Comparison of ENCODE assay signal across 9 cellular contexts in genomic region chr17:44350733-44351226, GRCh38. TPM values are rescaled to one million over a fixed set of nuclear protein-coding genes. Genes with fewer than 3 reads are reported as not detected.
A peak's percentile ranks its signal among the peaks of the same experiment; 100 is the strongest.
DNase-seq lines count a peak whose midpoint lies in the region; ATAC-seq, FAIRE-seq and TF ChIP-seq lines count a peak whose summit lies in the region.
"Had no signal": no experiment of that assay in that cellular context is flagged by ENCODE, and none has a peak within 500 bp of the region (broad histone marks: within the 10 kb centered on the region; RNA-seq: fewer than 3 reads in every experiment).

No MANE protein-coding gene starts in this region.

- H3K79me2 ChIP-seq in HepG2 (ENCODE audit: insufficient read depth, low read length): no peaks in the 10 kb centered on the region

- H3K9me3 Mint-ChIP-seq in central memory CD8-positive, alpha-beta T cell: no peaks in the 10 kb centered on the region

- POLR2A ChIA-PET in HepG2 (lab: Yijun Ruan, JAX): no interaction called here

- TF ChIP-seq EP300 in HepG2 (IDR thresholded peaks at IDR 0.05; ENCODE audit: low read depth in 2 of 2, low read length in 2 of 2) (no peak), HepG2 (CRISPR knock-in tag; IDR thresholded peaks at IDR 0.05; ENCODE audit: borderline replicate concordance) (peak; percentile 41; the same call in 1 of the 2 replicates)

- intact Hi-C loops in HepG2 (cut with micrococcal nuclease; ENCODE audit: unreplicated experiment): loop anchor here (10.0 kb wide), 1 partner anchor 174 kb away; no protein-coding TSS in a partner anchor

- peak; percentile 83 for FAIRE-seq in HepG2 (lab: Jason Lieb, UNC)
- FAIRE-seq: A204.1 had no signal

- no peak overlapping the region for H3K4me3 Mint-ChIP-seq in central memory CD8-positive, alpha-beta T cell

- peak; percentile 85 for DNase-seq in DMS 273 (lab: John Stamatoyannopoulos, UW; ENCODE audit: unreplicated experiment)
- no peak for DNase-seq in DMS 273 treated with DMSO at 0.1 percent for 48 hours (lab: John Stamatoyannopoulos, UW)
- peak; percentile 77 for DNase-seq in NB4 (ENCODE audit: low read depth)
- DNase-seq in activated CD4-positive, alpha-beta T cell treated with anti-CD3 and anti-CD28 coated beads for 1 hour: peak; percentile 57
- peak; percentile 51 to 60 for DNase-seq in central memory CD8-positive, alpha-beta T cell (ENCODE audit: low spot score in 2 of 2)
- DNase-seq in HepG2 (ENCODE audit: low spot score): peak; percentile 57
- peak; percentile 61 for DNase-seq in stimulated activated CD8-positive, alpha-beta memory T cell treated with anti-CD3 and anti-CD28 coated beads, Interleukin-12 subunit alpha, Interleukin-12 subunit beta, amount 100 ng/mL, for 1 hour (ENCODE audit: low read depth)

- TF ChIP-seq CTCF in NB4 (IDR thresholded peaks at IDR 0.05; ENCODE audit: low read depth, low read length): peak; percentile 86
- peak; percentile 91 for TF ChIP-seq CTCF in HepG2 (CRISPR knock-in tag; IDR thresholded peaks at IDR 0.05)

- H3K27me3 Mint-ChIP-seq in central memory CD8-positive, alpha-beta T cell: no peaks in the 10 kb centered on the region

- WGBS in HepG2 (ENCODE audit: low lambda C conversion rate): 100% methylated on average over 3 of the region's 6 CpGs

- H3K27me3 ChIP-seq in HepG2 (ENCODE audit: control insufficient read depth in 1 of 2, insufficient read depth in 2 of 2, low read length in 2 of 2): peaks cover 8 to 10% of the 10 kb centered on the region in 2 experiments; a peak in 3 of 5 replicates

- H3K9ac ChIP-seq in HepG2 (ENCODE audit: insufficient read depth, low read depth, low read length): no peak overlapping the region

- no peak overlapping the region for H3K27ac ChIP-seq in HepG2 (ENCODE audit: extremely low read length, insufficient read depth, low read length)

- no peaks in the 10 kb centered on the region for H4K20me1 ChIP-seq in HepG2 (ENCODE audit: insufficient read depth, low read length)

- peaks cover 9% of the 10 kb centered on the region for H3K36me3 Mint-ChIP-seq in central memory CD8-positive, alpha-beta T cell (ENCODE audit: insufficient read depth)

- H3K4me3 ChIP-seq in NB4 (ENCODE audit: low read depth, low read length) (no peak overlapping the region), HepG2 (replicated peaks in 1 of 3; ENCODE audit: insufficient read depth in 1 of 3, low read depth in 2 of 3, low read length in 3 of 3) (no peak overlapping the region)

- BruUV-seq in HepG2 (replicated peaks; lab: Mats Ljungman, UMichigan): no TSS peak

- TF ChIP-seq RAD21 in HepG2 (CRISPR knock-in tag; IDR thresholded peaks at IDR 0.05): peak; percentile 91

- no peak overlapping the region for H3K4me2 ChIP-seq in HepG2 (ENCODE audit: low read depth, low read length)

- H2AFZ ChIP-seq in HepG2 (ENCODE audit: low read length): no peak overlapping the region

- H3K36me3 ChIP-seq in HepG2 (replicated peaks in 1 of 2; ENCODE audit: control insufficient read depth in 1 of 2, insufficient read depth in 2 of 2, low read length in 2 of 2): peaks cover 9 to 30% of the 10 kb centered on the region in 2 experiments

- H3K4me1 Mint-ChIP-seq in central memory CD8-positive, alpha-beta T cell: peaks cover 18% of the 10 kb centered on the region

- no peak overlapping the region for H3K27ac Mint-ChIP-seq in central memory CD8-positive, alpha-beta T cell (ENCODE audit: low read depth)

- CTCF ChIA-PET in HepG2 (lab: Yijun Ruan, JAX; ENCODE audit: low intra/inter-chr PET ratio, low total read pairs): interaction anchor here (0.6 to 1.2 kb wide), 3 partner anchors 21 to 147 kb away, joined by 3 to 5 read pairs (median 4); no protein-coding TSS in a partner anchor

- in situ Hi-C loops in HepG2 (cut with HindIII; ENCODE audit: extremely low pct_ligation_motif_present, low pct_unique_long_range_greater_than_20kb): no loop called here

- ATAC-seq in central memory CD8-positive, alpha-beta T cell (replicated peaks; ENCODE audit: extremely low read depth, poor library complexity, severe bottlenecking): peak; percentile 59
- ATAC-seq in HepG2 (peak; percentile 75), HG03045 (IDR thresholded peaks at IDR 0.05; ENCODE audit: unreplicated experiment) (no peak)

- TF ChIP-seq POLR2A in NB4 (IDR thresholded peaks at IDR 0.05; ENCODE audit: extremely low read depth, insufficient read length) (no peak), HepG2 (IDR thresholded peaks at IDR 0.05; ENCODE audit: insufficient read depth in 1 of 2, low read depth in 2 of 2, low read length in 2 of 2) (no peak)

- peaks cover 15% of the 10 kb centered on the region for H3K4me1 ChIP-seq in HepG2 (ENCODE audit: insufficient read depth, low read length)

- no peaks in the 10 kb centered on the region for H3K9me3 ChIP-seq in HepG2 (ENCODE audit: low read length)

RNA-seq across cellular contexts. Expression of gene GRN, which starts 5.7 kb away (rescaled TPM):
- 41.2 and 86.6 TPM in 2 replicates for total RNA-seq in HepG2 (2016; rRNA removed; fragmentation: Illumina TruSeq; extraction: Trizol)
- total RNA-seq in HepG2 (2016; cell fraction: cytosol; rRNA removed; fragmentation: Illumina TruSeq; extraction: Trizol; ENCODE audit: low read depth): 14.7 and 16.4 TPM in 2 replicates
- 36.4 and 95.6 TPM in 2 replicates for total RNA-seq in HepG2 (2016; cell fraction: insoluble cytoplasmic fraction; rRNA removed; fragmentation: Illumina TruSeq; extraction: Trizol)
- 24.9 and 32.7 TPM in 2 replicates for total RNA-seq in HepG2 (2016; cell fraction: membrane; rRNA removed; fragmentation: Illumina TruSeq; extraction: Trizol)
- 81.7 and 101 TPM in 2 replicates for total RNA-seq in HepG2 (2016; cell fraction: nucleus; rRNA removed; fragmentation: Illumina TruSeq; extraction: Trizol)
- polyA plus RNA-seq in HepG2 (2011; rRNA removed): 143 and 195 TPM in 2 replicates
- polyA plus RNA-seq in HepG2 (2011; cell fraction: cytosol; rRNA removed): 82.9 and 130 TPM in 2 replicates
- 653 and 705 TPM in 2 replicates for polyA plus RNA-seq in HepG2 (2011; cell fraction: nucleus; rRNA removed)
- 166 and 219 TPM in 2 replicates for polyA plus RNA-seq in HepG2 (2012)
- 23.3 and 23.7 TPM in 2 replicates for polyA plus RNA-seq in HepG2 (2016; cell fraction: cytosol; fragmentation: Illumina TruSeq; extraction: Trizol; ENCODE audit: low read depth)
- 50.3 and 62.4 TPM in 2 replicates for polyA plus RNA-seq in HepG2 (2016; cell fraction: insoluble cytoplasmic fraction; fragmentation: Illumina TruSeq; extraction: Trizol; ENCODE audit: low read depth)
- 32.0 and 32.7 TPM in 2 replicates for polyA plus RNA-seq in HepG2 (2016; cell fraction: membrane; fragmentation: Illumina TruSeq; extraction: Trizol; ENCODE audit: low read depth)
- polyA plus RNA-seq in HepG2 (2016; cell fraction: nucleus; fragmentation: Illumina TruSeq; extraction: Trizol; ENCODE audit: insufficient read depth, low read depth): 211 and 219 TPM in 2 replicates
- polyA minus RNA-seq in HepG2 (2011; rRNA and poly(A)+ RNA removed; ENCODE audit: low replicate concordance): 65.4 and 170 TPM in 2 replicates
- 146 and 172 TPM in 2 replicates for polyA minus RNA-seq in HepG2 (2011; cell fraction: cytosol; rRNA and poly(A)+ RNA removed)
- 48.2 and 74.1 TPM in 2 replicates for polyA minus RNA-seq in HepG2 (2011; cell fraction: nucleus; rRNA and poly(A)+ RNA removed)

RNA-seq across cellular contexts. Expression of gene FAM171A2, which starts 12.9 kb away (rescaled TPM):
- total RNA-seq in HepG2 (2016; rRNA removed; fragmentation: Illumina TruSeq; extraction: Trizol): 1.0 and 1.8 TPM in 2 replicates
- total RNA-seq in HepG2 (2016; cell fraction: cytosol; rRNA removed; fragmentation: Illumina TruSeq; extraction: Trizol; ENCODE audit: low read depth): 0.44 and 1.2 TPM in 2 replicates
- 0.97 and 2.0 TPM in 2 replicates for total RNA-seq in HepG2 (2016; cell fraction: insoluble cytoplasmic fraction; rRNA removed; fragmentation: Illumina TruSeq; extraction: Trizol)
- total RNA-seq in HepG2 (2016; cell fraction: membrane; rRNA removed; fragmentation: Illumina TruSeq; extraction: Trizol): 1.4 and 2.0 TPM in 2 replicates
- total RNA-seq in HepG2 (2016; cell fraction: nucleus; rRNA removed; fragmentation: Illumina TruSeq; extraction: Trizol): 1.8 and 2.4 TPM in 2 replicates
- polyA plus RNA-seq in HepG2 (2011; rRNA removed): 3.6 and 5.8 TPM in 2 replicates
- polyA plus RNA-seq in HepG2 (2011; cell fraction: cytosol; rRNA removed): 3.3 and 4.9 TPM in 2 replicates
- 5.7 and 6.2 TPM in 2 replicates for polyA plus RNA-seq in HepG2 (2011; cell fraction: nucleus; rRNA removed)
- polyA plus RNA-seq in HepG2 (2012): 3.9 and 7.7 TPM in 2 replicates
- 0.99 and 1.1 TPM in 2 replicates for polyA plus RNA-seq in HepG2 (2016; cell fraction: cytosol; fragmentation: Illumina TruSeq; extraction: Trizol; ENCODE audit: low read depth)
- 0.66 and 0.71 TPM in 2 replicates for polyA plus RNA-seq in HepG2 (2016; cell fraction: insoluble cytoplasmic fraction; fragmentation: Illumina TruSeq; extraction: Trizol; ENCODE audit: low read depth)
- polyA plus RNA-seq in HepG2 (2016; cell fraction: membrane; fragmentation: Illumina TruSeq; extraction: Trizol; ENCODE audit: low read depth): 0.84 and 1.1 TPM in 2 replicates
- 3.3 and 3.5 TPM in 2 replicates for polyA plus RNA-seq in HepG2 (2016; cell fraction: nucleus; fragmentation: Illumina TruSeq; extraction: Trizol; ENCODE audit: insufficient read depth, low read depth)
- 1.3 and 9.8 TPM in 2 replicates for polyA minus RNA-seq in HepG2 (2011; rRNA and poly(A)+ RNA removed; ENCODE audit: low replicate concordance)
- polyA minus RNA-seq in HepG2 (2011; cell fraction: cytosol; rRNA and poly(A)+ RNA removed): 3.0 and 3.8 TPM in 2 replicates
- 1.3 and 2.7 TPM in 2 replicates for polyA minus RNA-seq in HepG2 (2011; cell fraction: nucleus; rRNA and poly(A)+ RNA removed)

RNA-seq across cellular contexts. Expression of gene SLC25A39, which starts 26.2 kb away (rescaled TPM):
- 119 and 151 TPM in 2 replicates for total RNA-seq in HepG2 (2016; rRNA removed; fragmentation: Illumina TruSeq; extraction: Trizol)
- total RNA-seq in HepG2 (2016; cell fraction: cytosol; rRNA removed; fragmentation: Illumina TruSeq; extraction: Trizol; ENCODE audit: low read depth): 410 and 476 TPM in 2 replicates
- total RNA-seq in HepG2 (2016; cell fraction: insoluble cytoplasmic fraction; rRNA removed; fragmentation: Illumina TruSeq; extraction: Trizol): 99.0 and 156 TPM in 2 replicates
- total RNA-seq in HepG2 (2016; cell fraction: membrane; rRNA removed; fragmentation: Illumina TruSeq; extraction: Trizol): 478 and 550 TPM in 2 replicates
- 88.4 and 102 TPM in 2 replicates for total RNA-seq in HepG2 (2016; cell fraction: nucleus; rRNA removed; fragmentation: Illumina TruSeq; extraction: Trizol)
- 144 and 164 TPM in 2 replicates for polyA plus RNA-seq in HepG2 (2011; rRNA removed)
- polyA plus RNA-seq in HepG2 (2011; cell fraction: cytosol; rRNA removed): 120 and 173 TPM in 2 replicates
- 432 and 489 TPM in 2 replicates for polyA plus RNA-seq in HepG2 (2011; cell fraction: nucleus; rRNA removed)
- polyA plus RNA-seq in HepG2 (2012): 90.6 and 129 TPM in 2 replicates
- 809 and 889 TPM in 2 replicates for polyA plus RNA-seq in HepG2 (2016; cell fraction: cytosol; fragmentation: Illumina TruSeq; extraction: Trizol; ENCODE audit: low read depth)
- polyA plus RNA-seq in HepG2 (2016; cell fraction: insoluble cytoplasmic fraction; fragmentation: Illumina TruSeq; extraction: Trizol; ENCODE audit: low read depth): 161 and 204 TPM in 2 replicates
- 764 and 806 TPM in 2 replicates for polyA plus RNA-seq in HepG2 (2016; cell fraction: membrane; fragmentation: Illumina TruSeq; extraction: Trizol; ENCODE audit: low read depth)
- polyA plus RNA-seq in HepG2 (2016; cell fraction: nucleus; fragmentation: Illumina TruSeq; extraction: Trizol; ENCODE audit: insufficient read depth, low read depth): 299 and 303 TPM in 2 replicates
- polyA minus RNA-seq in HepG2 (2011; rRNA and poly(A)+ RNA removed; ENCODE audit: low replicate concordance): 136 and 157 TPM in 2 replicates
- 35.4 and 57.5 TPM in 2 replicates for polyA minus RNA-seq in HepG2 (2011; cell fraction: cytosol; rRNA and poly(A)+ RNA removed)
- polyA minus RNA-seq in HepG2 (2011; cell fraction: nucleus; rRNA and poly(A)+ RNA removed): 45.3 and 47.1 TPM in 2 replicates

RNA-seq across cellular contexts. Expression of gene ITGA2B, which starts 38.7 kb away (rescaled TPM):
- 0.38 and 0.41 TPM in 2 replicates for total RNA-seq in HepG2 (2016; rRNA removed; fragmentation: Illumina TruSeq; extraction: Trizol)
- 0.30 TPM in 1 of 2 replicates, not detected in the other for total RNA-seq in HepG2 (2016; cell fraction: cytosol; rRNA removed; fragmentation: Illumina TruSeq; extraction: Trizol; ENCODE audit: low read depth)
- total RNA-seq in HepG2 (2016; cell fraction: insoluble cytoplasmic fraction; rRNA removed; fragmentation: Illumina TruSeq; extraction: Trizol): 0.22 and 0.37 TPM in 2 replicates
- 0.19 and 0.83 TPM in 2 replicates for total RNA-seq in HepG2 (2016; cell fraction: membrane; rRNA removed; fragmentation: Illumina TruSeq; extraction: Trizol)
- total RNA-seq in HepG2 (2016; cell fraction: nucleus; rRNA removed; fragmentation: Illumina TruSeq; extraction: Trizol): 0.37 and 0.44 TPM in 2 replicates
- polyA plus RNA-seq in HepG2 (2011; rRNA removed): 1.1 and 1.9 TPM in 2 replicates
- 0.42 and 0.63 TPM in 2 replicates for polyA plus RNA-seq in HepG2 (2011; cell fraction: cytosol; rRNA removed)
- polyA plus RNA-seq in HepG2 (2011; cell fraction: nucleus; rRNA removed): 11.3 and 12.6 TPM in 2 replicates
- polyA plus RNA-seq in HepG2 (2012): 2.4 and 4.7 TPM in 2 replicates
- 0.27 TPM in 1 of 2 replicates, not detected in the other for polyA plus RNA-seq in HepG2 (2016; cell fraction: cytosol; fragmentation: Illumina TruSeq; extraction: Trizol; ENCODE audit: low read depth)
- polyA plus RNA-seq in HepG2 (2016; cell fraction: insoluble cytoplasmic fraction; fragmentation: Illumina TruSeq; extraction: Trizol; ENCODE audit: low read depth): 0.25 TPM in 1 of 2 replicates, not detected in the other
- 0.40 TPM in 1 of 2 replicates, not detected in the other for polyA plus RNA-seq in HepG2 (2016; cell fraction: membrane; fragmentation: Illumina TruSeq; extraction: Trizol; ENCODE audit: low read depth)
- 0.60 and 1.3 TPM in 2 replicates for polyA plus RNA-seq in HepG2 (2016; cell fraction: nucleus; fragmentation: Illumina TruSeq; extraction: Trizol; ENCODE audit: insufficient read depth, low read depth)
- 0.74 and 1.3 TPM in 2 replicates for polyA minus RNA-seq in HepG2 (2011; rRNA and poly(A)+ RNA removed; ENCODE audit: low replicate concordance)
- 0.26 and 0.69 TPM in 2 replicates for polyA minus RNA-seq in HepG2 (2011; cell fraction: cytosol; rRNA and poly(A)+ RNA removed)
- 1.9 and 2.4 TPM in 2 replicates for polyA minus RNA-seq in HepG2 (2011; cell fraction: nucleus; rRNA and poly(A)+ RNA removed)

RNA-seq across cellular contexts. Expression of gene RUNDC3A, which starts 42.4 kb away (rescaled TPM):
- not detected in 2 replicates for total RNA-seq in HepG2 (2016; rRNA removed; fragmentation: Illumina TruSeq; extraction: Trizol)
- not detected in 2 replicates for total RNA-seq in HepG2 (2016; cell fraction: cytosol; rRNA removed; fragmentation: Illumina TruSeq; extraction: Trizol; ENCODE audit: low read depth)
- 0.04 TPM in 1 of 2 replicates, not detected in the other for total RNA-seq in HepG2 (2016; cell fraction: insoluble cytoplasmic fraction; rRNA removed; fragmentation: Illumina TruSeq; extraction: Trizol)
- total RNA-seq in HepG2 (2016; cell fraction: membrane; rRNA removed; fragmentation: Illumina TruSeq; extraction: Trizol): 0.31 TPM in 1 of 2 replicates, not detected in the other
- total RNA-seq in HepG2 (2016; cell fraction: nucleus; rRNA removed; fragmentation: Illumina TruSeq; extraction: Trizol): not detected in 2 replicates
- polyA plus RNA-seq in HepG2 (2011; rRNA removed): 0.25 and 0.33 TPM in 2 replicates
- 0.32 and 0.42 TPM in 2 replicates for polyA plus RNA-seq in HepG2 (2011; cell fraction: cytosol; rRNA removed)
- polyA plus RNA-seq in HepG2 (2011; cell fraction: nucleus; rRNA removed): 0.97 and 1.1 TPM in 2 replicates
- 0.11 and 0.43 TPM in 2 replicates for polyA plus RNA-seq in HepG2 (2012)
- 0.18 TPM in 2 replicates for polyA plus RNA-seq in HepG2 (2016; cell fraction: cytosol; fragmentation: Illumina TruSeq; extraction: Trizol; ENCODE audit: low read depth)
- 0.21 and 0.33 TPM in 2 replicates for polyA plus RNA-seq in HepG2 (2016; cell fraction: insoluble cytoplasmic fraction; fragmentation: Illumina TruSeq; extraction: Trizol; ENCODE audit: low read depth)
- polyA plus RNA-seq in HepG2 (2016; cell fraction: membrane; fragmentation: Illumina TruSeq; extraction: Trizol; ENCODE audit: low read depth): 0.07 TPM in 1 of 2 replicates, not detected in the other
- polyA plus RNA-seq in HepG2 (2016; cell fraction: nucleus; fragmentation: Illumina TruSeq; extraction: Trizol; ENCODE audit: insufficient read depth, low read depth): 0.33 TPM in 1 of 2 replicates, not detected in the other
- 0.48 TPM in 1 of 2 replicates, not detected in the other for polyA minus RNA-seq in HepG2 (2011; rRNA and poly(A)+ RNA removed; ENCODE audit: low replicate concordance)
- not detected in 2 replicates for polyA minus RNA-seq in HepG2 (2011; cell fraction: cytosol; rRNA and poly(A)+ RNA removed)
- 0.50 TPM in 1 of 2 replicates, not detected in the other for polyA minus RNA-seq in HepG2 (2011; cell fraction: nucleus; rRNA and poly(A)+ RNA removed)
